Comparison of ENCODE assay signal across 19 cellular contexts in the genomic region with DNA sequence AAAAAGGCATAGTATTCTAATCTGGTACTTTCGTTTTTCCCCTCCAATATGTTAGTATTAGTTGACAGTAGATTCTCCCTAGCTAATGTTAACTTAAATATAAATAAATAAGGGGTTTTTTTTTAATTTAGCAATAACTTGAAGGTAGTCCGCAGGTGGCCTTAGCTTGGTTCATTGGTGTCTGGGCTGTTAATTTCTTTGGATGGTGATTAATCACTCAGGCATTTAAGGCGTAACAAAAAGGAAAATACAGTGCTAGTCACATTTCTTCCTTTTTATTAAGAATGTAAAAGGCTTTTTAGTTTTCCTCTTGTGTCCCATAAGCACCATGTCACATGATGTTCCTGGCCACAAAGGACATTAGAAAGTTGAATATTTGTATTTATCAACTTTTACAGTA.
DNase-seq lines count a peak whose midpoint lies in the region; ATAC-seq and TF ChIP-seq lines count a peak whose summit lies in the region.
"Had no signal": no experiment of that assay in that cellular context is flagged by ENCODE, and none has a peak within 500 bp of the region (broad histone marks: within the 10 kb centered on the region; RNA-seq: fewer than 3 reads in every experiment).

No MANE protein-coding gene starts in this region.

- H3K4me1 Mint-ChIP-seq in MCF 10A (ENCODE audit: insufficient read depth, unreplicated experiment) (no peaks in the 10 kb centered on the region), natural killer cell (no peaks in the 10 kb centered on the region)
- H3K4me1 Mint-ChIP-seq: IgD-negative memory B cell had no signal

- no peaks in the 10 kb centered on the region for H3K36me3 ChIP-seq in breast epithelium
- H3K36me3 ChIP-seq: HAP-1, SJCRH30 had no signal

- H3K36me3 Mint-ChIP-seq in MCF 10A (ENCODE audit: insufficient read depth, unreplicated experiment) (no peaks in the 10 kb centered on the region), natural killer cell (no peaks in the 10 kb centered on the region)
- H3K36me3 Mint-ChIP-seq: IgD-negative memory B cell had no signal

- DNase-seq in MCF 10A (ENCODE audit: unreplicated experiment) (peak; percentile 34), breast epithelium (ENCODE audit: low spot score in 2 of 2) (no peak), astrocyte of the hippocampus (ENCODE audit: low read depth, low spot score) (peak; percentile 37), foreskin keratinocyte (peak; percentile 50 to 64), C1 segment of cervical spinal cord (lab: John Stamatoyannopoulos, UW) (no peak), posterior cingulate gyrus (no peak), natural killer cell (no peak), NCI-H1436 treated with DMSO at 0.1 percent for 48 hours (lab: John Stamatoyannopoulos, UW) (no peak)
- DNase-seq: EL; NCI-H1417 treated with DMSO at 0.1 percent for 48 hours; NCI-H2029 treated with DMSO at 0.1 percent for 48 hours; NCI-H2171 treated with DMSO at 0.1 percent for 48 hours; NCI-H446 treated with DMSO at 0.1 percent for 48 hours; NK-92 treated with Interleukin-12 subunit alpha and Interleukin-12 subunit beta, amount 100 ng/mL, for 24 hours; SJCRH30 had no signal

- POLR2A ChIA-PET in MCF 10A (lab: Yijun Ruan, JAX): interaction anchor here (0.7 to 1.0 kb wide), 3 partner anchors 8 to 142 kb away, joined by 3 read pairs; no protein-coding TSS in a partner anchor

- H3K4me3 ChIP-seq in breast epithelium: no peak overlapping the region
- H3K4me3 ChIP-seq: HAP-1, SJCRH30 had no signal

- H3K27ac Mint-ChIP-seq in MCF 10A (ENCODE audit: low read depth, unreplicated experiment) (peak overlapping the region; percentile 68), natural killer cell (no peak overlapping the region)
- H3K27ac Mint-ChIP-seq: IgD-negative memory B cell had no signal

- TF ChIP-seq CTCF in MCF 10A (IDR thresholded peaks at IDR 0.05; ENCODE audit: unreplicated experiment) (no peak), breast epithelium (IDR thresholded peaks at IDR 0.05) (no peak), foreskin keratinocyte (conservative IDR thresholded peaks at IDR 0.05) (no peak), natural killer cell (IDR thresholded peaks at IDR 0.05) (no peak)

- H3K4me3 Mint-ChIP-seq in MCF 10A (ENCODE audit: unreplicated experiment) (no peak overlapping the region), natural killer cell (no peak overlapping the region)
- H3K4me3 Mint-ChIP-seq: IgD-negative memory B cell had no signal

- BruUV-seq in MCF 10A (replicated peaks; lab: Mats Ljungman, UMichigan): no TSS peak

- H3K27me3 ChIP-seq in breast epithelium (no peaks in the 10 kb centered on the region), foreskin keratinocyte (no peaks in the 10 kb centered on the region)
- H3K27me3 ChIP-seq: SJCRH30 had no signal

- H3K9me3 Mint-ChIP-seq in MCF 10A (ENCODE audit: unreplicated experiment) (no peaks in the 10 kb centered on the region), natural killer cell (peaks cover 0 to 3% of the 10 kb centered on the region in 2 donors)
- H3K9me3 Mint-ChIP-seq: IgD-negative memory B cell had no signal

- TF ChIP-seq POLR2A in breast epithelium (IDR thresholded peaks at IDR 0.05): no peak

- intact Hi-C loops in MCF 10A (cut with micrococcal nuclease) (no loop called here), breast epithelium (cut with DNase I; ENCODE audit: low total_unique reads) (no loop called here), posterior cingulate gyrus (cut with DNase I) (no loop called here), natural killer cell (cut with micrococcal nuclease) (no loop called here)

- ATAC-seq in foreskin keratinocyte: peak; percentile 68
- no peak for ATAC-seq in natural killer cell

- CTCF ChIA-PET in MCF 10A (lab: Yijun Ruan, JAX): no interaction called here

- H3K4me1 ChIP-seq in breast epithelium (no peaks in the 10 kb centered on the region), foreskin keratinocyte (peaks cover 31% of the 10 kb centered on the region)
- H3K4me1 ChIP-seq: SJCRH30 had no signal

- H3K27me3 Mint-ChIP-seq in MCF 10A (ENCODE audit: insufficient read depth, unreplicated experiment) (no peaks in the 10 kb centered on the region), natural killer cell (ENCODE audit: low read depth in 2 of 2) (no peaks in the 10 kb centered on the region)
- H3K27me3 Mint-ChIP-seq: IgD-negative memory B cell had no signal

- H3K27ac ChIP-seq in breast epithelium (no peak overlapping the region), foreskin keratinocyte (no peak overlapping the region)
- H3K27ac ChIP-seq: 22Rv1, C4-2B, SJCRH30 had no signal

- H3K9me3 ChIP-seq in breast epithelium: no peaks in the 10 kb centered on the region
- H3K9me3 ChIP-seq: HAP-1, SJCRH30 had no signal

Comparison
In these comparisons a context has a peak if more than half of its experiments do, and no peak if none do; other contexts are left out.
1. DNase-seq: peak in MCF 10A (single experiment), astrocyte of the hippocampus (single experiment) and foreskin keratinocyte (2 of 2); none in breast epithelium (0 of 2), C1 segment of cervical spinal cord (0 of 14), posterior cingulate gyrus (0 of 10), natural killer cell (single experiment) and NCI-H1436 treated with DMSO at 0.1 percent for 48 hours (single experiment).